1 cellular context compared by ENCODE assay signal in genomic region chr5:59814563-59814872, GRCh38.
TF ChIP-seq lines count a peak whose summit lies in the region.

No MANE protein-coding gene starts in this region.

TF ChIP-seq in H1, 55 proteins besides CTCF, POLR2A, EP300 and RAD21 (continued from another document):
- TF ChIP-seq MAFK (IDR thresholded peaks at IDR 0.05; ENCODE audit: low read depth, low read length) (no peak), POLR2AphosphoS5 (IDR thresholded peaks at IDR 0.05; ENCODE audit: low read depth, low read length) (no peak), KDM1A (IDR thresholded peaks at IDR 0.05; ENCODE audit: borderline replicate concordance, low read length) (no peak), TCF12 (IDR thresholded peaks at IDR 0.05; ENCODE audit: low read depth, low read length) (no peak), ASH2L (IDR thresholded peaks at IDR 0.05; ENCODE audit: low read length) (no peak), SP2 (IDR thresholded peaks at IDR 0.05; ENCODE audit: low read length) (no peak), BCL11A (IDR thresholded peaks at IDR 0.05; ENCODE audit: low read depth in 2 of 2, low read length in 2 of 2) (no peak)
TF ChIP-seq in H1: peak in this region for 0.
